In the genomic region with DNA sequence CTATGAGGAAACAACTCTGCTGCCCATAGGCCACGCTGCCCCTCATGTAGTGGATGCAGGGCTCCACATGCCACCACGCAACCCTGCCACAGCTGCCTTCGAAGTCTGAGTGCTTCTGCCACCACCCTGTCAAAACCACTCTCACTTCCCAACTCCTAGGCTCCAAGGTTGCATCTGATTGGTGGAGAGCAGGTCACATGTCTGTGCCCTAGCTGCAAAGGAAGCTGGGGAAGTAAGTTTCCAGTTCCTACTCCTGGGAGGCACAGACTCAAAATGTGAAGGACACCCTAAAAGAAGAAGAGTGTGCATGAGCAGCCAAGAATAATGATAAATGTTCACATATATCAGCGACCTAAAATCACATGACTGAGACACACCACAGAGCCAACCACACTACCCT, we compare ENCODE assay signal across 1 cellular context.
TF ChIP-seq lines count a peak whose summit lies in the region.

No MANE protein-coding gene starts in this region.

TF ChIP-seq in H1, 55 proteins besides CTCF, POLR2A, EP300 and RAD21:
- no peak for TF ChIP-seq CBX8 (IDR thresholded peaks at IDR 0.05; ENCODE audit: borderline replicate concordance, low read depth, low read length)
- peak; percentile 46; the same call in 1 of the 2 replicates for TF ChIP-seq USF2 (IDR thresholded peaks at IDR 0.05; ENCODE audit: low read length)
